8 cellular contexts compared by ENCODE assay signal in genomic region chr2:12717191-12717987, GRCh38. TPM values are rescaled to one million over a fixed set of nuclear protein-coding genes. Genes with fewer than 3 reads are reported as not detected.
DNase-seq lines count a peak whose midpoint lies in the region; ATAC-seq and TF ChIP-seq lines count a peak whose summit lies in the region.

No MANE protein-coding gene starts in this region.

- CTCF ChIA-PET in CD8-positive, alpha-beta T cell (lab: Charles Lee), result interaction anchor here (0.6 to 4.9 kb wide), 49 partner anchors 8 to 889 kb away, joined by 3 to 40 read pairs (median 4); no protein-coding TSS in a partner anchor
- CTCF ChIA-PET in HEK293T (lab: Yijun Ruan, JAX), result interaction anchor here (0.6 to 3.1 kb wide), 7 partner anchors 75 to 887 kb away, joined by 3 to 14 read pairs (median 4); no protein-coding TSS in a partner anchor
- CTCF ChIA-PET in activated CD4-positive, alpha-beta memory T cell treated with anti-CD3 and anti-CD28 coated beads, Interleukin-2, amount 10 ng/mL, durations not matched to agents 7 days and 5 days (lab: Charles Lee), result interaction anchor here (0.6 to 4.2 kb wide), 51 partner anchors 10 to 963 kb away, joined by 3 to 62 read pairs (median 6); no protein-coding TSS in a partner anchor

- H2BK15ac ChIP-seq in mesenchymal stem cell (ENCODE audit: low read depth, poor library complexity, severe bottlenecking), result peak overlapping the region; percentile 99

- peaks cover 27% of the 10 kb centered on the region for H3K36me3 Mint-ChIP-seq in CD8-positive, alpha-beta T cell
- peaks cover 28% of the 10 kb centered on the region for H3K36me3 Mint-ChIP-seq in activated CD4-positive, alpha-beta memory T cell treated with anti-CD3 and anti-CD28 coated beads, Interleukin-2, amount 10 ng/mL, durations not matched to agents 7 days and 5 days (ENCODE audit: low read depth)
- peaks cover 23% of the 10 kb centered on the region for H3K36me3 Mint-ChIP-seq in effector memory CD8-positive, alpha-beta T cell (ENCODE audit: insufficient read depth)

- peak overlapping the region; percentile 97 for H3K4me3 Mint-ChIP-seq in CD8-positive, alpha-beta T cell
- H3K4me3 Mint-ChIP-seq in activated CD4-positive, alpha-beta memory T cell treated with anti-CD3 and anti-CD28 coated beads, Interleukin-2, amount 10 ng/mL, durations not matched to agents 7 days and 5 days, result peak overlapping the region; percentile 84
- H3K4me3 Mint-ChIP-seq in effector memory CD8-positive, alpha-beta T cell, result peak overlapping the region; percentile 98 to 100

- H3K79me1 ChIP-seq in mesenchymal stem cell (replicated peaks; ENCODE audit: low read length, poor library complexity, severe bottlenecking), result peaks cover 4% of the 10 kb centered on the region

- no peaks in the 10 kb centered on the region for H3K36me3 ChIP-seq in CD8-positive, alpha-beta T cell (ENCODE audit: insufficient read depth, low read length)
- no peaks in the 10 kb centered on the region for H3K36me3 ChIP-seq in mesenchymal stem cell (ENCODE audit: control insufficient read depth in 1 of 2, insufficient read depth in 2 of 2, low read depth in 1 of 2, low read length in 2 of 2)

- peak overlapping the region; percentile 96 for H2BK120ac ChIP-seq in mesenchymal stem cell (ENCODE audit: low read depth, low read length)

- peak overlapping the region; percentile 96 for H4K8ac ChIP-seq in mesenchymal stem cell (ENCODE audit: low read length)

- H2AFZ ChIP-seq in mesenchymal stem cell (ENCODE audit: low read depth, low read length), result no peak overlapping the region

- peaks cover 44% of the 10 kb centered on the region for H3K4me1 ChIP-seq in CD8-positive, alpha-beta T cell (ENCODE audit: insufficient read depth, low read length)
- H3K4me1 ChIP-seq in mesenchymal stem cell (ENCODE audit: control insufficient read depth, insufficient read depth, low read depth, low read length), result peaks cover 13% of the 10 kb centered on the region

- peak overlapping the region; percentile 91 to 97 for H3K23ac ChIP-seq in mesenchymal stem cell (ENCODE audit: low read length in 2 of 2)

- peak overlapping the region; percentile 95 for H4K91ac ChIP-seq in mesenchymal stem cell (ENCODE audit: low read length)

- peak overlapping the region; percentile 66 for H3K27ac ChIP-seq in CD8-positive, alpha-beta T cell (ENCODE audit: low read depth, low read length)
- no peak overlapping the region for H3K27ac ChIP-seq in mesenchymal stem cell (ENCODE audit: low read length, poor library complexity, severe bottlenecking)

- no peaks in the 10 kb centered on the region for H3K27me3 Mint-ChIP-seq in CD8-positive, alpha-beta T cell (ENCODE audit: low read depth)
- peaks cover 6% of the 10 kb centered on the region for H3K27me3 Mint-ChIP-seq in activated CD4-positive, alpha-beta memory T cell treated with anti-CD3 and anti-CD28 coated beads, Interleukin-2, amount 10 ng/mL, durations not matched to agents 7 days and 5 days
- H3K27me3 Mint-ChIP-seq in effector memory CD8-positive, alpha-beta T cell, result no peaks in the 10 kb centered on the region

- intact Hi-C loops in CD8-positive, alpha-beta T cell (cut with DNase I, micrococcal nuclease), result loop anchor here (1.0 to 10.0 kb wide), 18 partner anchors 110 to 1905 kb away; partner anchors contain the start of genes LPIN1 (in 2 of the 2), E2F6 (in 1 of the 2) and PDIA6 (in 1 of the 2)

- peak; percentile 37 to 75 (median 57) for DNase-seq in CD8-positive, alpha-beta T cell
- DNase-seq in HEK293T (ENCODE audit: extremely low spot score) (peak; percentile 46), NCI-H69 (lab: John Stamatoyannopoulos, UW) (peak; percentile 42), mesenchymal stem cell (peak; percentile 77)
- peak; percentile 61 for DNase-seq in activated CD4-positive, alpha-beta memory T cell treated with anti-CD3 and anti-CD28 coated beads, Interleukin-2, amount 10 ng/mL, durations not matched to agents 7 days and 5 days
- peak; percentile 33 to 41 (median 40) for DNase-seq in effector memory CD8-positive, alpha-beta T cell
- peak; percentile 61 for DNase-seq in stimulated activated naive CD8-positive, alpha-beta T cell treated with anti-CD3 and anti-CD28 coated beads, Interleukin-15, Interleukin-2, amounts not matched to agents 100 U/mL and 50 U/mL, for 24 hours

- peak overlapping the region; percentile 60 for H2BK5ac ChIP-seq in mesenchymal stem cell (ENCODE audit: low read depth, low read length, poor library complexity, severe bottlenecking)

- WGBS in mesenchymal stem cell, result under 1% methylated on average over 64 of the region's 72 CpGs

- peak; percentile 34 for ATAC-seq in CD8-positive, alpha-beta T cell
- ATAC-seq in effector memory CD8-positive, alpha-beta T cell (replicated peaks), result peak; percentile 23
- peak; percentile 28 for ATAC-seq in stimulated activated naive CD8-positive, alpha-beta T cell treated with anti-CD3 and anti-CD28 coated beads, Interleukin-15, Interleukin-2, amounts not matched to agents 100 U/mL and 50 U/mL, for 24 hours
- no peak for ATAC-seq in HG02870 (IDR thresholded peaks at IDR 0.05; ENCODE audit: unreplicated experiment)

- peak overlapping the region; percentile 93 for H3K27ac Mint-ChIP-seq in CD8-positive, alpha-beta T cell
- H3K27ac Mint-ChIP-seq in activated CD4-positive, alpha-beta memory T cell treated with anti-CD3 and anti-CD28 coated beads, Interleukin-2, amount 10 ng/mL, durations not matched to agents 7 days and 5 days, result peak overlapping the region; percentile 72
- peak overlapping the region; percentile 96 to 97 for H3K27ac Mint-ChIP-seq in effector memory CD8-positive, alpha-beta T cell

- H3K9ac ChIP-seq in mesenchymal stem cell (ENCODE audit: low read length), result peak overlapping the region; percentile 94

- peak overlapping the region; percentile 98 to 99 for H3K18ac ChIP-seq in mesenchymal stem cell (ENCODE audit: low read depth in 1 of 2, low read length in 2 of 2)

- no peaks in the 10 kb centered on the region for H3K27me3 ChIP-seq in CD8-positive, alpha-beta T cell (ENCODE audit: insufficient read depth, low read length)
- no peaks in the 10 kb centered on the region for H3K27me3 ChIP-seq in mesenchymal stem cell (ENCODE audit: control insufficient read depth in 1 of 2, insufficient read depth in 1 of 2, low read length in 2 of 2)

- peak overlapping the region; percentile 3 to 93 for H2BK12ac ChIP-seq in mesenchymal stem cell (ENCODE audit: low read length in 2 of 2)

- peak overlapping the region; percentile 90 to 100 for H3K4ac ChIP-seq in mesenchymal stem cell (ENCODE audit: low read depth in 1 of 2, low read length in 2 of 2)

- H3K9me3 ChIP-seq in CD8-positive, alpha-beta T cell (ENCODE audit: low read length), result no peaks in the 10 kb centered on the region
- no peaks in the 10 kb centered on the region for H3K9me3 ChIP-seq in mesenchymal stem cell (ENCODE audit: control insufficient read depth, low read length)

- H3K4me3 ChIP-seq in CD8-positive, alpha-beta T cell (ENCODE audit: low read depth, low read length), result peak overlapping the region; percentile 75
- peak overlapping the region; percentile 70 to 94 for H3K4me3 ChIP-seq in mesenchymal stem cell (ENCODE audit: insufficient read depth in 1 of 2, low read depth in 1 of 2, low read length in 2 of 2)

- POLR2A ChIA-PET in CD8-positive, alpha-beta T cell (lab: Charles Lee), result interaction anchor here (0.6 to 4.2 kb wide), 34 partner anchors 8 to 888 kb away, joined by 3 to 65 read pairs (median 5); no protein-coding TSS in a partner anchor
- POLR2A ChIA-PET in HEK293T (lab: Yijun Ruan, JAX), result interaction anchor here (0.5 to 1.5 kb wide), 9 partner anchors 140 to 887 kb away, joined by 3 to 5 read pairs (median 4); no protein-coding TSS in a partner anchor
- POLR2A ChIA-PET in activated CD4-positive, alpha-beta memory T cell treated with anti-CD3 and anti-CD28 coated beads, Interleukin-2, amount 10 ng/mL, durations not matched to agents 7 days and 5 days (lab: Charles Lee), result interaction anchor here (0.6 to 4.5 kb wide), 33 partner anchors 9 to 887 kb away, joined by 3 to 82 read pairs (median 7); no protein-coding TSS in a partner anchor

- H3K9me3 Mint-ChIP-seq in CD8-positive, alpha-beta T cell, result no peaks in the 10 kb centered on the region
- H3K9me3 Mint-ChIP-seq in activated CD4-positive, alpha-beta memory T cell treated with anti-CD3 and anti-CD28 coated beads, Interleukin-2, amount 10 ng/mL, durations not matched to agents 7 days and 5 days, result no peaks in the 10 kb centered on the region
- no peaks in the 10 kb centered on the region for H3K9me3 Mint-ChIP-seq in effector memory CD8-positive, alpha-beta T cell

- peak; percentile 30 for TF ChIP-seq CTCF in CD8-positive, alpha-beta T cell (IDR thresholded peaks at IDR 0.05)

- no peak overlapping the region for H2AK5ac ChIP-seq in mesenchymal stem cell (ENCODE audit: low read length, severe bottlenecking)

- peak overlapping the region; percentile 91 for H3K4me2 ChIP-seq in mesenchymal stem cell (ENCODE audit: low read length, poor library complexity, severe bottlenecking)

- H3K4me1 Mint-ChIP-seq in CD8-positive, alpha-beta T cell (ENCODE audit: low read depth), result peaks cover 50% of the 10 kb centered on the region
- H3K4me1 Mint-ChIP-seq in activated CD4-positive, alpha-beta memory T cell treated with anti-CD3 and anti-CD28 coated beads, Interleukin-2, amount 10 ng/mL, durations not matched to agents 7 days and 5 days, result peaks cover 55% of the 10 kb centered on the region
- H3K4me1 Mint-ChIP-seq in effector memory CD8-positive, alpha-beta T cell (ENCODE audit: low read depth in 2 of 2), result peaks cover 45 to 57% of the 10 kb centered on the region in 2 donors

- H3K14ac ChIP-seq in mesenchymal stem cell (ENCODE audit: low read length in 2 of 2), result peak overlapping the region; percentile 59 to 99

TF ChIP-seq in HEK293T, 16 proteins besides CTCF, POLR2A, EP300 and RAD21:
- TF ChIP-seq BHLHE40 (IDR thresholded peaks at IDR 0.05; ENCODE audit: borderline replicate concordance) (no peak), L3MBTL2 (conservative IDR thresholded peaks at IDR 0.05) (peak; percentile 58)

RNA-seq across cellular contexts. Expression of gene TRIB2, which starts 0.7 kb away (rescaled TPM):
- total RNA-seq in CD8-positive, alpha-beta T cell, result 10 to 100 TPM; 46.6 to 54.4 TPM
- 10 to 100 TPM; 62.8 to 68.3 TPM for total RNA-seq in activated CD4-positive, alpha-beta memory T cell treated with anti-CD3 and anti-CD28 coated beads, Interleukin-2, amount 10 ng/mL, durations not matched to agents 7 days and 5 days
- polyA plus RNA-seq in mesenchymal stem cell (2013, experiment 1 of 2), result 70.1 TPM
- polyA plus RNA-seq in mesenchymal stem cell (2013, experiment 2 of 2), result 68.9 TPM
